In the genomic region with DNA sequence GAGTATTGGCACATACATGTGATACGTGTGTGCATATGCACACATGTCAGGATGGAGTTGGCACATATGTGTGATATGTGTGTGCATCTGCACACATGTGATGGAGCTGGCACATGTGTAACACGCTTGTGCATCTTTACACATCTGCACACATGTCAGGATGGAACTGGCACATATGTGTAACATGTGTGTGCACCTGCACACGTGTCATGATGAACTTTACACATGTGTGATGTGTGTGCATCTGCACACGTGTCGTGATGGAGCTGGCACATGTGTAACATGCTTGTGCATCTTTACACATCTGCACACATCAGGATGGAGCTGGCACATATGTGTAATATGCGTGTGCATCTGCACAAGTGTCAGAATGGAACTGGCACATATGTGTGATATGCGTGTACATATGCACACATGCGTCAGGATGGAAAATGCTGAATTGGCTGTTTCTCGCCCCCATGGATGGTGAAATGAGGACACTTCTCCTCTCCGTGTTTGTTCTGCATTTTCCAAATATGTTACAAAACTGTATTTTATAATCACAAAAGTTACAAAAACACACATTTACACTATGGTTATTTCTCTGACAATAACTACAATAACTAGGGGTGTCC, we compare ENCODE assay signal across 2 cellular contexts.
TF ChIP-seq lines count a peak whose summit lies in the region.

No MANE protein-coding gene starts in this region.

TF ChIP-seq in A549, 52 proteins besides CTCF, POLR2A, EP300 and RAD21:
- TF ChIP-seq MAFK (IDR thresholded peaks at IDR 0.05; ENCODE audit: partially characterized antibody) = peak; percentile 88
- TF ChIP-seq, protein P1, sequence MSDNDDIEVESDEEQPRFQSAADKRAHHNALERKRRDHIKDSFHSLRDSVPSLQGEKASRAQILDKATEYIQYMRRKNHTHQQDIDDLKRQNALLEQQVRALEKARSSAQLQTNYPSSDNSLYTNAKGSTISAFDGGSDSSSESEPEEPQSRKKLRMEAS (IDR thresholded peaks at IDR 0.05) = no peak
TF ChIP-seq in A549: peak in this region for 1.

TF ChIP-seq in HepG2, 621 proteins besides CTCF, POLR2A, EP300 and RAD21:
- TF ChIP-seq HMGA1 (CRISPR knock-in tag; conservative IDR thresholded peaks at IDR 0.05) (no peak), ZNF883 (CRISPR knock-in tag; IDR thresholded peaks at IDR 0.05; ENCODE audit: not compliant biosample characterization) (no peak), ZNF230 (CRISPR knock-in tag; IDR thresholded peaks at IDR 0.05) (no peak), AHR (CRISPR knock-in tag; IDR thresholded peaks at IDR 0.05) (no peak), ZNF75D (CRISPR knock-in tag; IDR thresholded peaks at IDR 0.05; ENCODE audit: borderline replicate concordance) (no peak), HOXA7 (CRISPR knock-in tag; IDR thresholded peaks at IDR 0.05) (no peak), ZNF18 (CRISPR knock-in tag; IDR thresholded peaks at IDR 0.05; ENCODE audit: insufficient replicate concordance) (no peak), HES4 (CRISPR knock-in tag; IDR thresholded peaks at IDR 0.05; ENCODE audit: borderline replicate concordance) (no peak), MAFF (IDR thresholded peaks at IDR 0.05; ENCODE audit: low read depth, low read length) (peak; percentile 96), BATF2 (CRISPR knock-in tag; IDR thresholded peaks at IDR 0.05) (0 out of 2 replicates have a peak, but pooled peaks have one; percentile 35), MAFG (CRISPR knock-in tag; IDR thresholded peaks at IDR 0.05) (0 out of 2 replicates have a peak, but pooled peaks have one; percentile 21), MBD4 (IDR thresholded peaks at IDR 0.05; ENCODE audit: borderline replicate concordance, low read length) (no peak), ZSCAN31 (CRISPR knock-in tag; IDR thresholded peaks at IDR 0.05; ENCODE audit: low read depth) (no peak), AKAP8 (CRISPR knock-in tag; IDR thresholded peaks at IDR 0.05) (no peak), HHEX (CRISPR knock-in tag; IDR thresholded peaks at IDR 0.05) (no peak), ZSCAN25 (CRISPR knock-in tag; IDR thresholded peaks at IDR 0.05) (no peak), FOXA3 (CRISPR knock-in tag; IDR thresholded peaks at IDR 0.05) (no peak), ZMAT5 (CRISPR knock-in tag; IDR thresholded peaks at IDR 0.05; ENCODE audit: borderline replicate concordance, low read depth) (no peak), THYN1 (CRISPR knock-in tag; IDR thresholded peaks at IDR 0.05; ENCODE audit: borderline replicate concordance, low read depth) (no peak), XRCC5 (optimal IDR thresholded peaks at IDR 0.05; ENCODE audit: low read length) (no peak), ARHGAP35 (CRISPR knock-in tag; IDR thresholded peaks at IDR 0.05; ENCODE audit: borderline replicate concordance) (no peak), ZXDC (CRISPR knock-in tag; IDR thresholded peaks at IDR 0.05) (no peak), ZNF780A (CRISPR knock-in tag; IDR thresholded peaks at IDR 0.05) (peak; percentile 52; the same call in 1 of the 2 replicates), FOXA1 (IDR thresholded peaks at IDR 0.05) (no peak), FOXA1 (CRISPR knock-in tag; IDR thresholded peaks at IDR 0.05) (no peak), ZNF564 (CRISPR knock-in tag; IDR thresholded peaks at IDR 0.05) (no peak), NRL (CRISPR knock-in tag; IDR thresholded peaks at IDR 0.05; ENCODE audit: borderline replicate concordance) (no peak), KAT2B (IDR thresholded peaks at IDR 0.05; ENCODE audit: borderline replicate concordance, low read depth, low read length) (no peak), TSC22D2 (CRISPR knock-in tag; IDR thresholded peaks at IDR 0.05; ENCODE audit: borderline replicate concordance) (no peak), TFDP2 (CRISPR knock-in tag; IDR thresholded peaks at IDR 0.05) (no peak), MNT (IDR thresholded peaks at IDR 0.05) (peak; percentile 93), KLF16 (CRISPR knock-in tag; IDR thresholded peaks at IDR 0.05) (0 out of 4 replicates have a peak, but pooled peaks of 1 of the 2 experiments have one; percentile 67), NFRKB (IDR thresholded peaks at IDR 0.05) (no peak), ZNF724P (CRISPR knock-in tag; IDR thresholded peaks at IDR 0.05; ENCODE audit: borderline replicate concordance) (no peak), MAFK (conservative IDR thresholded peaks at IDR 0.05 in 1 of 2, IDR thresholded peaks at IDR 0.05 in 1 of 2; ENCODE audit: low read length in 2 of 2) (peak; percentile 96 to 97)
- TF ChIP-seq, protein P2, sequence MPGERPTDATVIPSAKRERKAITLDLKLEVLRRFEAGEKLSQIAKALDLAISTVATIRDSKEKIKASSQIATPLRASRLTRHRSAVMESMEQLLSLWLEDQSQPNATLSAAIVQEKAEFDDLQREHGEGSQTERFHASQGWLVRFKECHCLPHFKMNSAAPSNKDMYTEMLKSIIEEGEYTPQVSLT (CRISPR knock-in tag; IDR thresholded peaks at IDR 0.05; ENCODE audit: borderline replicate concordance, low read depth) = no peak
- TF ChIP-seq, protein P3, sequence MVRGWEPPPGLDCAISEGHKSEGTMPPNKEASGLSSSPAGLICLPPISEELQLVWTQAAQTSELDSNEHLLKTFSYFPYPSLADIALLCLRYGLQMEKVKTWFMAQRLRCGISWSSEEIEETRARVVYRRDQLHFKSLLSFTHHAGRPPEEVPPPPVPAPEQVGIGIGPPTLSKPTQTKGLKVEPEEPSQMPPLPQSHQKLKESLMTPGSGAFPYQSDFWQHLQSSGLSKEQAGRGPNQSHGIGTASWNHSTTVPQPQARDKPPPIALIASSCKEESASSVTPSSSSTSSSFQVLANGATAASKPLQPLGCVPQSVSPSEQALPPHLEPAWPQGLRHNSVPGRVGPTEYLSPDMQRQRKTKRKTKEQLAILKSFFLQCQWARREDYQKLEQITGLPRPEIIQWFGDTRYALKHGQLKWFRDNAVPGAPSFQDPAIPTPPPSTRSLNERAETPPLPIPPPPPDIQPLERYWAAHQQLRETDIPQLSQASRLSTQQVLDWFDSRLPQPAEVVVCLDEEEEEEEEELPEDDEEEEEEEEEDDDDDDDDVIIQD (CRISPR knock-in tag; IDR thresholded peaks at IDR 0.05; ENCODE audit: low read depth) = no peak
- TF ChIP-seq, protein P4, sequence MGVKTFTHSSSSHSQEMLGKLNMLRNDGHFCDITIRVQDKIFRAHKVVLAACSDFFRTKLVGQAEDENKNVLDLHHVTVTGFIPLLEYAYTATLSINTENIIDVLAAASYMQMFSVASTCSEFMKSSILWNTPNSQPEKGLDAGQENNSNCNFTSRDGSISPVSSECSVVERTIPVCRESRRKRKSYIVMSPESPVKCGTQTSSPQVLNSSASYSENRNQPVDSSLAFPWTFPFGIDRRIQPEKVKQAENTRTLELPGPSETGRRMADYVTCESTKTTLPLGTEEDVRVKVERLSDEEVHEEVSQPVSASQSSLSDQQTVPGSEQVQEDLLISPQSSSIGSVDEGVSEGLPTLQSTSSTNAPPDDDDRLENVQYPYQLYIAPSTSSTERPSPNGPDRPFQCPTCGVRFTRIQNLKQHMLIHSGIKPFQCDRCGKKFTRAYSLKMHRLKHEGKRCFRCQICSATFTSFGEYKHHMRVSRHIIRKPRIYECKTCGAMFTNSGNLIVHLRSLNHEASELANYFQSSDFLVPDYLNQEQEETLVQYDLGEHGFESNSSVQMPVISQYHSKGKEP (CRISPR knock-in tag; IDR thresholded peaks at IDR 0.05) = no peak
- TF ChIP-seq, protein P5, sequence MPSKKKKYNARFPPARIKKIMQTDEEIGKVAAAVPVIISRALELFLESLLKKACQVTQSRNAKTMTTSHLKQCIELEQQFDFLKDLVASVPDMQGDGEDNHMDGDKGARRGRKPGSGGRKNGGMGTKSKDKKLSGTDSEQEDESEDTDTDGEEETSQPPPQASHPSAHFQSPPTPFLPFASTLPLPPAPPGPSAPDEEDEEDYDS (CRISPR knock-in tag; IDR thresholded peaks at IDR 0.05) = no peak
- TF ChIP-seq, protein P6, sequence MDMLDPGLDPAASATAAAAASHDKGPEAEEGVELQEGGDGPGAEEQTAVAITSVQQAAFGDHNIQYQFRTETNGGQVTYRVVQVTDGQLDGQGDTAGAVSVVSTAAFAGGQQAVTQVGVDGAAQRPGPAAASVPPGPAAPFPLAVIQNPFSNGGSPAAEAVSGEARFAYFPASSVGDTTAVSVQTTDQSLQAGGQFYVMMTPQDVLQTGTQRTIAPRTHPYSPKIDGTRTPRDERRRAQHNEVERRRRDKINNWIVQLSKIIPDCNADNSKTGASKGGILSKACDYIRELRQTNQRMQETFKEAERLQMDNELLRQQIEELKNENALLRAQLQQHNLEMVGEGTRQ (IDR thresholded peaks at IDR 0.05; ENCODE audit: low read depth, low read length) = 0 out of 2 replicates have a peak, but pooled peaks have one; percentile 6
- TF ChIP-seq, protein P6 (CRISPR knock-in tag; IDR thresholded peaks at IDR 0.05; ENCODE audit: borderline replicate concordance) = no peak
- TF ChIP-seq, protein P7, sequence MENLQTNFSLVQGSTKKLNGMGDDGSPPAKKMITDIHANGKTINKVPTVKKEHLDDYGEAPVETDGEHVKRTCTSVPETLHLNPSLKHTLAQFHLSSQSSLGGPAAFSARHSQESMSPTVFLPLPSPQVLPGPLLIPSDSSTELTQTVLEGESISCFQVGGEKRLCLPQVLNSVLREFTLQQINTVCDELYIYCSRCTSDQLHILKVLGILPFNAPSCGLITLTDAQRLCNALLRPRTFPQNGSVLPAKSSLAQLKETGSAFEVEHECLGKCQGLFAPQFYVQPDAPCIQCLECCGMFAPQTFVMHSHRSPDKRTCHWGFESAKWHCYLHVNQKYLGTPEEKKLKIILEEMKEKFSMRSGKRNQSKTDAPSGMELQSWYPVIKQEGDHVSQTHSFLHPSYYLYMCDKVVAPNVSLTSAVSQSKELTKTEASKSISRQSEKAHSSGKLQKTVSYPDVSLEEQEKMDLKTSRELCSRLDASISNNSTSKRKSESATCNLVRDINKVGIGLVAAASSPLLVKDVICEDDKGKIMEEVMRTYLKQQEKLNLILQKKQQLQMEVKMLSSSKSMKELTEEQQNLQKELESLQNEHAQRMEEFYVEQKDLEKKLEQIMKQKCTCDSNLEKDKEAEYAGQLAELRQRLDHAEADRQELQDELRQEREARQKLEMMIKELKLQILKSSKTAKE (CRISPR knock-in tag; IDR thresholded peaks at IDR 0.05; ENCODE audit: borderline replicate concordance) = 0 out of 2 replicates have a peak, but pooled peaks have one; percentile 29
